Comparison of ENCODE assay signal across 20 cellular contexts in the genomic region with DNA sequence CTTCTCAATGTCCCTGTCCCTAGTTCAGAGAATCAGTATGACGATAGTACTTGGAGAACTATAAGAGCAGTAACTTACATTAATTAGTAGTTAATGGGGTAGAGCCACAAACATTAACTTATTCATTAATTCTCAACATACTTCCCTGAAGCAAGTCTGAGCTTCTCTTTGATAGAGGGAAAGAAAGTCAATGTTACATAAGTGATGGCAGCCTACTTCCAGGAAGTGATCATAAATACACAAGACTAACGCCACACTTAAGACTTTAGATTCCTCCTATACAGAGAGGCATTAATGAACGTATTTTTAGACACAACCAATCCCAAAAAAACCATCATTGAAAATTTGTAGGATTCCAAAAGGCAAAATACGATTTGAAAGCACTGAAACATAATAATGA. TPM values are rescaled to one million over a fixed set of nuclear protein-coding genes. Genes with fewer than 3 reads are reported as not detected.
DNase-seq lines count a peak whose midpoint lies in the region; ATAC-seq, FAIRE-seq and TF ChIP-seq lines count a peak whose summit lies in the region.
"Had no signal": no experiment of that assay in that cellular context is flagged by ENCODE, and none has a peak within 500 bp of the region (broad histone marks: within the 10 kb centered on the region; RNA-seq: fewer than 3 reads in every experiment).

No MANE protein-coding gene starts in this region.

- H3K27me3 ChIP-seq in ACC112 (ENCODE audit: insufficient read depth, low read length) (no peaks in the 10 kb centered on the region), keratinocyte (ENCODE audit: control insufficient read depth, extremely low read depth, insufficient read depth, low read length) (no peaks in the 10 kb centered on the region)

- no peak overlapping the region for H2AFZ ChIP-seq in ACC112 (ENCODE audit: low read length, unreplicated experiment)
- H2AFZ ChIP-seq in keratinocyte (ENCODE audit: control insufficient read depth, low read length) = no peak overlapping the region

- H3K9ac ChIP-seq in keratinocyte (ENCODE audit: control insufficient read depth, extremely low read depth, insufficient read depth, low read length) = no peak overlapping the region

- peak overlapping the region; percentile 82 for H3K4me2 ChIP-seq in keratinocyte (ENCODE audit: control insufficient read depth, extremely low read depth, insufficient read depth, low read depth, low read length)

- dilution Hi-C loops in keratinocyte (cut with MboI; ENCODE audit: extremely low pct_ligation_motif_present, low sequenced_read_pairs) = no loop called here

- H3K4me3 Mint-ChIP-seq in T-helper 17 cell = no peak overlapping the region

- H3K4me3 ChIP-seq in ACC112 (ENCODE audit: low read depth, low read length) (peak overlapping the region; percentile 19; the same call in 1 of the 2 replicates), keratinocyte (ENCODE audit: control insufficient read depth in 2 of 3, extremely low read depth in 1 of 3, insufficient read depth in 2 of 3, low read depth in 1 of 3, low read length in 3 of 3) (no peak overlapping the region)

- H3K27ac ChIP-seq in ACC112 (ENCODE audit: low read depth, low read length) (peak overlapping the region; percentile 75; the same call in 1 of the 2 replicates), keratinocyte (ENCODE audit: control insufficient read depth, insufficient read depth, low read length) (peak overlapping the region; percentile 85)

- no peaks in the 10 kb centered on the region for H3K9me1 ChIP-seq in keratinocyte (ENCODE audit: control insufficient read depth, extremely low read depth, insufficient read depth, low read length)

- H3K79me2 ChIP-seq in ACC112 (ENCODE audit: control insufficient read depth, insufficient read depth, low read length, unreplicated experiment) (peaks cover 96% of the 10 kb centered on the region), keratinocyte (ENCODE audit: control insufficient read depth, insufficient read depth, low read length) (peaks cover 83% of the 10 kb centered on the region)

- FAIRE-seq in D721Med (lab: Jason Lieb, UNC) (peak; percentile 38), keratinocyte (lab: Jason Lieb, UNC) (peak; percentile 29)
- FAIRE-seq: GM12892, H1, RCC 7860 had no signal

- H3K9me3 ChIP-seq in T-helper 17 cell (ENCODE audit: control insufficient read depth, low read length, poor library complexity, severe bottlenecking) (no peaks in the 10 kb centered on the region), keratinocyte (ENCODE audit: control insufficient read depth, low read depth, low read length) (no peaks in the 10 kb centered on the region)

- ATAC-seq in T-helper 17 cell (no peak), GM18907 (IDR thresholded peaks at IDR 0.05; ENCODE audit: unreplicated experiment) (no peak), HG02840 (IDR thresholded peaks at IDR 0.05; ENCODE audit: low FRiP score, unreplicated experiment) (no peak)

- no peaks in the 10 kb centered on the region for H4K20me1 ChIP-seq in keratinocyte (ENCODE audit: control insufficient read depth, extremely low read depth, insufficient read depth, low read length)

- peaks cover 55% of the 10 kb centered on the region for H3K4me1 Mint-ChIP-seq in T-helper 17 cell

- peaks cover 2% of the 10 kb centered on the region for H3K36me3 Mint-ChIP-seq in T-helper 17 cell (ENCODE audit: low read depth)

- H3K36me3 ChIP-seq in ACC112 (ENCODE audit: insufficient read depth, low read length) (0 out of 2 replicates have a peak, but pooled peaks cover 4% of the 10 kb centered on the region), keratinocyte (ENCODE audit: control insufficient read depth in 2 of 2, extremely low read depth in 1 of 2, insufficient read depth in 2 of 2, low read length in 2 of 2) (no peaks in the 10 kb centered on the region)

- DNase-seq in D721Med (ENCODE audit: insufficient read length, low spot score) = no peak
- DNase-seq in T-helper 17 cell = no peak
- DNase-seq in keratinocyte (ENCODE audit: low read depth, low spot score) = no peak
- no peak for DNase-seq in middle frontal gyrus (ENCODE audit: extremely low spot score, low spot score)
- DNase-seq: ACHN; CD4-positive, alpha-beta memory T cell; DND-41; GDM1; Kasumi-1; MV-4-11; NCI-H1436 treated with DMSO at 0.1 percent for 48 hours; NCI-H2081; NCI-H510A treated with DMSO at 0.1 percent for 48 hours; SHP77 treated with DMSO at 0.1 percent for 48 hours had no signal

- H3K27me3 Mint-ChIP-seq in T-helper 17 cell = no peaks in the 10 kb centered on the region
- H3K27me3 Mint-ChIP-seq: CD4-positive, alpha-beta memory T cell had no signal

- peak overlapping the region; percentile 49 for H3K27ac Mint-ChIP-seq in T-helper 17 cell

- H3K4me1 ChIP-seq in ACC112 (ENCODE audit: control insufficient read depth, insufficient read depth, low read length, unreplicated experiment) = peaks cover 68% of the 10 kb centered on the region
- peaks cover 38% of the 10 kb centered on the region for H3K4me1 ChIP-seq in keratinocyte (ENCODE audit: control insufficient read depth, extremely low read depth, insufficient read depth, low read length)

- no peak for TF ChIP-seq CTCF in D721Med (IDR thresholded peaks at IDR 0.05; ENCODE audit: insufficient read depth, missing control alignments)
- no peak for TF ChIP-seq CTCF in keratinocyte (optimal IDR thresholded peaks at IDR 0.05 in 1 of 3, IDR thresholded peaks at IDR 0.05 in 1 of 3, conservative IDR thresholded peaks at IDR 0.05 in 1 of 3; ENCODE audit: extremely low read depth in 1 of 3, insufficient read depth in 2 of 3, low read length in 3 of 3)

RNA-seq across cellular contexts. Expression of gene TSPAN5, which starts 33.8 kb away (rescaled TPM):
- 10 to 100 TPM; 11.8 to 15.2 TPM for total RNA-seq in T-helper 17 cell
- polyA plus RNA-seq in keratinocyte = 28.0 to 45.5 TPM (median 45.0 TPM) in 3 replicates
- polyA plus RNA-seq in keratinocyte (2011; ENCODE audit: low read depth) = 4.8 TPM
- polyA plus RNA-seq in keratinocyte (2011; cell fraction: cytosol; rRNA removed) = 20.1 and 29.1 TPM in 2 replicates
- 35.0 and 36.3 TPM in 2 replicates for polyA plus RNA-seq in keratinocyte (2011; cell fraction: nucleus; rRNA removed)
- polyA plus RNA-seq in keratinocyte (2012; ENCODE audit: low replicate concordance) = 11.1 and 33.6 TPM in 2 replicates
- polyA minus RNA-seq in keratinocyte = 26.0 to 43.1 TPM (median 28.7 TPM) in 3 replicates
- polyA minus RNA-seq in keratinocyte (2011; cell fraction: cytosol; rRNA and poly(A)+ RNA removed) = 25.5 TPM
- polyA minus RNA-seq in keratinocyte (2011; cell fraction: nucleus; rRNA and poly(A)+ RNA removed) = 22.2 and 39.9 TPM in 2 replicates
